10 cellular contexts compared by ENCODE assay signal in the genomic region with DNA sequence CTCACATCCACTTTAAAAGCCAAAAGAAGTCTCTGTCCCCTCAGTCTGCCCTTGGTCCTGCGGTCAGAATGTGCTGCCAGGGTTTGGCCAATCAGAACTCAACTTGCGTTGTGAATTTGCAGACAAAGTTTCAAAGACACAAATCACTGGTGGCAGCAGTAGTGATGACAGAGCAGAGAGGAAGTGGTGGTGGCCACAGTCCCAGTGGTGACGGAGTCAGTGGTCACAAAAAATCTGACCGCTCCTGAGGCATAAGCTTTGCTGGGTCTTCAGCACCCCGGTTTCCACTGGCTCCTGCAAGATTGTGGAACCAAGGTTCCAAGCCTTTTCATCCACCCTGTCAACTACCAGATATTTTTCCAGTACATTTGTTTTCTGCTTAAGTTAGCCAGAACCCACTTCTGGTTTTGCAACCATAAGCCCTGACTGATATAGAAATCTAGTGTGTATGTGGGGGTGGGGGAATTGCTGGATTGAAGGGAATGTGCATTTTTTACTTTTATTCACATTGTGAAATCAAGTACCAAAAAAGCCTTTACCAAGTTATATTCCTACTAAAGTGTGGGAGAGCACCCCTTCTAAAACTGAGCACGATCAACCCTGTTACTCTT.
DNase-seq lines count a peak whose midpoint lies in the region; ATAC-seq and TF ChIP-seq lines count a peak whose summit lies in the region.
"Had no signal": no experiment of that assay in that cellular context is flagged by ENCODE, and none has a peak within 500 bp of the region (broad histone marks: within the 10 kb centered on the region; RNA-seq: fewer than 3 reads in every experiment).

No MANE protein-coding gene starts in this region.

- ATAC-seq in GM19455 (IDR thresholded peaks at IDR 0.05; ENCODE audit: unreplicated experiment) (peak; percentile 68), HG03439 (IDR thresholded peaks at IDR 0.05; ENCODE audit: unreplicated experiment) (peak; percentile 91)

- no peak for TF ChIP-seq EP300 in sigmoid colon (IDR thresholded peaks at IDR 0.05)

- no peaks in the 10 kb centered on the region for H3K9me3 ChIP-seq in sigmoid colon

- H3K27me3 ChIP-seq in sigmoid colon: no peaks in the 10 kb centered on the region

- H3K27ac ChIP-seq in sigmoid colon: no peak overlapping the region

- intact Hi-C loops in sigmoid colon (cut with DNase I): no loop called here

- no peak for TF ChIP-seq POLR2A in sigmoid colon (IDR thresholded peaks at IDR 0.05)

- no peaks in the 10 kb centered on the region for H3K36me3 ChIP-seq in sigmoid colon

- DNase-seq in GM03348 (ENCODE audit: low spot score) (peak; percentile 39), fibroblast of peridontal ligament (ENCODE audit: extremely low read depth) (peak; percentile 37), RPMI8226 (no peak), cerebellum (ENCODE audit: low spot score) (no peak), sigmoid colon (no peak), inferior parietal cortex (ENCODE audit: extremely low spot score) (no peak)
- DNase-seq: occipital lobe, SHP77 treated with DMSO at 0.1 percent for 48 hours had no signal

- no peak overlapping the region for H3K4me3 ChIP-seq in sigmoid colon

- TF ChIP-seq CTCF in sigmoid colon (IDR thresholded peaks at IDR 0.05): no peak

- WGBS in sigmoid colon, 2 donors: 56 to 82% methylated on average over 6 of the region's 6 CpGs

- no peaks in the 10 kb centered on the region for H3K4me1 ChIP-seq in sigmoid colon

Comparison
In these comparisons a context has a peak if more than half of its experiments do, and no peak if none do; other contexts are left out.
1. DNase-seq: peak in GM03348 (single experiment) and fibroblast of peridontal ligament (single experiment); none in RPMI8226 (single experiment), cerebellum (single experiment), sigmoid colon (single experiment) and inferior parietal cortex (single experiment).